Comparison of ENCODE assay signal across 8 cellular contexts in the genomic region with DNA sequence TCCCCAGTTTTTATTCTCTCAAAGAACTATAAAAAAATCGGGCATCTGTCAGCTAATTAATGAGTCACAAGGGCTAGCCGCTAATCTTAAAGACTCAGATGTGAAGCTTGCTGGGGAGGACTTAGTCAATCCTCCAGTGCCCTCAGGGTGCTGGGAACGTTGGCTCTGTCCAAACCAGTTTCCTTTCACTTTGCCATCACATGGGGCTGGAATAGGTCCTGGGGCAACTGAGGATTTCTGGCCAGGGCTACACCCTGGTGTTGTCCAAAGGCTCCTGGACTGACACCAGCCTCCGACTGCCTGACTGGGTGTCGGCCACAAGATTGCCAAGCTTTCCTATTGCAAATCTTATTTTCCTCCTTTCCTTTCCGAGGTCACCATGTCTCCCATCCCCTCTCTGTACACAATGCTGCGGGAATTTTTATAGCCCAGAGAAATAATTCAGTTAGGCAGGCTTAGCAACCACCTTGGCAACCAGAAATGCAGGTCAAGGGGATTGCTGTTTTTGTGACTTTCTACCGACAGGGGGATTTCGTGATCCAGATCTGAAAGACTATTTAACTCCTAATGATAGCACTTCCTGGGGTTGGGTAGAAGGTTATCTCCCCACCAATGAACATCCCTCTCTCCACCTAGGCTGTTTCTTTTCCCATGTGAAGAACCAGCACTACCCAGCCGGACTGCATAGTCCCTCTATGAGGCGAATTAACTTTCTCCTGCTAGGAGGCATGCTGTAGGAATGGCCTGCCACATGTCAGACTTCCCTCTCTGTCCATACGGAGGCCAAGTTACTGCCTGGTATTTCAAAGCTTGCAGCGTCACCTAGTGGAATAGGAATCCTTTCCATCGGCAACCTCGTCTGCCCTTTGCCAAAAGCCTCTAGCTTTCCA. TPM values are rescaled to one million over a fixed set of nuclear protein-coding genes. Genes with fewer than 3 reads are reported as not detected.
DNase-seq lines count a peak whose midpoint lies in the region; ATAC-seq, FAIRE-seq and TF ChIP-seq lines count a peak whose summit lies in the region.

No MANE protein-coding gene starts in this region.

- H3K9me2 ChIP-seq in GM23338 (ENCODE audit: insufficient read depth) = no peaks in the 10 kb centered on the region

- peak; percentile 81 to 97 for TF ChIP-seq CTCF in GM23338 (conservative IDR thresholded peaks at IDR 0.05; ENCODE audit: low read depth in 2 of 2)
- peak; percentile 75 for TF ChIP-seq CTCF in foreskin keratinocyte (conservative IDR thresholded peaks at IDR 0.05)

- no peaks in the 10 kb centered on the region for H3K79me2 ChIP-seq in GM23338 (replicated peaks; ENCODE audit: insufficient read depth)

- no peaks in the 10 kb centered on the region for H3K4me1 Mint-ChIP-seq in GM23338

- DNase-seq in GM23338 (ENCODE audit: low spot score) (peak; percentile 89), SJCRH30 (peak; percentile 59 to 79), foreskin keratinocyte (peak; percentile 84 to 95), skeletal muscle cell (ENCODE audit: low read depth) (peak; percentile 48), KG1 (lab: John Stamatoyannopoulos, UW) (no peak), NCI-H774 (lab: John Stamatoyannopoulos, UW) (no peak), frontal cortex (ENCODE audit: low spot score in 2 of 2) (no peak)

- no peak overlapping the region for H3K27ac ChIP-seq in GM23338 (ENCODE audit: low read depth)
- peak overlapping the region; percentile 18; the same call in 1 of the 2 replicates for H3K27ac ChIP-seq in SJCRH30
- peak overlapping the region; percentile 81 for H3K27ac ChIP-seq in foreskin keratinocyte

- peaks cover 42% of the 10 kb centered on the region for H3K9me3 Mint-ChIP-seq in GM23338

- H3K9me3 ChIP-seq in SJCRH30 (replicated peaks) = 0 out of 2 replicates have a peak, but pooled peaks cover 8% of the 10 kb centered on the region

- no peaks in the 10 kb centered on the region for H3K27me3 ChIP-seq in GM23338 (ENCODE audit: insufficient read depth)
- H3K27me3 ChIP-seq in SJCRH30 = no peaks in the 10 kb centered on the region
- no peaks in the 10 kb centered on the region for H3K27me3 ChIP-seq in foreskin keratinocyte

- no peak overlapping the region for H3K27ac Mint-ChIP-seq in GM23338

- H3K27me3 Mint-ChIP-seq in GM23338 (ENCODE audit: insufficient read depth, low read depth, poor library complexity) = peaks cover 3% of the 10 kb centered on the region

- peak; percentile 88 for ATAC-seq in GM23338
- peak; percentile 93 for ATAC-seq in foreskin keratinocyte
- ATAC-seq in GM19328 (IDR thresholded peaks at IDR 0.05; ENCODE audit: unreplicated experiment) = no peak

- peak overlapping the region; percentile 79; the same call in 1 of the 2 replicates for H2AFZ ChIP-seq in GM23338

- H3K4me3 ChIP-seq in GM23338 (no peak overlapping the region), SJCRH30 (peak overlapping the region; percentile 47), skeletal muscle cell (ENCODE audit: low read depth, low read length) (no peak overlapping the region)

- FAIRE-seq in frontal cortex (lab: Jason Lieb, UNC) = no peak

- H3K36me3 Mint-ChIP-seq in GM23338 (ENCODE audit: low read depth) = peaks cover 30% of the 10 kb centered on the region

- H3K36me3 ChIP-seq in GM23338 (ENCODE audit: insufficient read depth) = peaks cover 3% of the 10 kb centered on the region; the same call in 1 of the 2 replicates
- no peaks in the 10 kb centered on the region for H3K36me3 ChIP-seq in SJCRH30

- no peak overlapping the region for H3K4me2 ChIP-seq in GM23338

- H3K4me1 ChIP-seq in GM23338 (ENCODE audit: insufficient read depth) (no peaks in the 10 kb centered on the region), SJCRH30 (no peaks in the 10 kb centered on the region), foreskin keratinocyte (peaks cover 17% of the 10 kb centered on the region)

- no peaks in the 10 kb centered on the region for H3F3A ChIP-seq in GM23338 (replicated peaks; ENCODE audit: low read depth)

- no peak overlapping the region for H3K4me3 Mint-ChIP-seq in GM23338

- H4K20me1 ChIP-seq in GM23338 (replicated peaks; ENCODE audit: insufficient read depth) = no peaks in the 10 kb centered on the region

TF ChIP-seq in GM23338, 12 proteins besides CTCF, POLR2A, EP300 and RAD21 (continues in another document):
- TF ChIP-seq REST (IDR thresholded peaks at IDR 0.05; ENCODE audit: unreplicated experiment) (no peak), STAT1 (IDR thresholded peaks at IDR 0.05; ENCODE audit: unreplicated experiment) (no peak), JUNB (IDR thresholded peaks at IDR 0.05; ENCODE audit: unreplicated experiment) (no peak), ZNF114 (CRISPR knock-in tag; IDR thresholded peaks at IDR 0.05) (no peak), POLR2AphosphoS5 (IDR thresholded peaks at IDR 0.05; ENCODE audit: low read depth) (no peak), NANOG (IDR thresholded peaks at IDR 0.05; ENCODE audit: borderline replicate concordance) (no peak), EZH2phosphoT487 (IDR thresholded peaks at IDR 0.05; ENCODE audit: unreplicated experiment) (no peak), CREB1 (CRISPR knock-in tag; IDR thresholded peaks at IDR 0.05; ENCODE audit: low read depth) (no peak), ZNF331 (CRISPR knock-in tag; IDR thresholded peaks at IDR 0.05; ENCODE audit: low read depth) (no peak)

RNA-seq across cellular contexts. Expression of gene CTBS, which starts 29.9 kb away (rescaled TPM):
- 5.1 and 5.2 TPM in 2 replicates for total RNA-seq in GM23338 (2014; rRNA removed; shearing (Covaris generic))
- polyA plus RNA-seq in GM23338 (2016; fragmentation: Nextera tagmentation; extraction: Ambion mirVana) = 2.9 and 4.3 TPM in 2 replicates
- 4.6 and 5.3 TPM in 2 replicates for total RNA-seq in SJCRH30 (2014; rRNA removed; shearing (Covaris generic))
- total RNA-seq in foreskin keratinocyte = 10.9 and 12.8 TPM in 2 replicates
- polyA plus RNA-seq in foreskin keratinocyte = 7.1 and 7.9 TPM in 2 replicates
- total RNA-seq in frontal cortex = 2.0 TPM

Comparison
In these comparisons a context has a peak if more than half of its experiments do, and no peak if none do; other contexts are left out.
1. DNase-seq: peak in GM23338 (single experiment), SJCRH30 (2 of 2), foreskin keratinocyte (2 of 2) and skeletal muscle cell (single experiment); none in KG1 (single experiment), NCI-H774 (single experiment) and frontal cortex (0 of 2).